8 cellular contexts compared by ENCODE assay signal in genomic region chr10:120456626-120457430, GRCh38. TPM values are rescaled to one million over a fixed set of nuclear protein-coding genes. Genes with fewer than 3 reads are reported as not detected.
DNase-seq lines count a peak whose midpoint lies in the region; ATAC-seq lines count a peak whose summit lies in the region.
"Had no signal": no experiment of that assay in that cellular context is flagged by ENCODE, and none has a peak within 500 bp of the region (broad histone marks: within the 10 kb centered on the region; RNA-seq: fewer than 3 reads in every experiment).

TSS of gene PLPP4 (plus strand) at chr10:120457227. CDS start at chr10:120457306, 79 bp downstream.

- peak within 1 kb of the TSS; percentile 56 for H3K4me3 ChIP-seq in thymus (ENCODE audit: low read length)

- ATAC-seq in GM19351 (IDR thresholded peaks at IDR 0.05; ENCODE audit: unreplicated experiment) = peak; percentile 60
- ATAC-seq in GM19397 (IDR thresholded peaks at IDR 0.05; ENCODE audit: unreplicated experiment) = no peak
- no peak for ATAC-seq in HG03139 (IDR thresholded peaks at IDR 0.05; ENCODE audit: unreplicated experiment)

- WGBS in thymus = under 1% methylated on average over 92 of the region's 92 CpGs

- H3K27ac ChIP-seq in thymus (ENCODE audit: low read depth) = no peak within 1 kb of the TSS

- DNase-seq in NCI-H226 (peak; percentile 54), ecto neural progenitor cell (ENCODE audit: low spot score) (peak; percentile 71), lung microvascular endothelial cell (ENCODE audit: low read depth in 2 of 2) (peak; percentile 18 to 64)

- H3K9me3 ChIP-seq in thymus (ENCODE audit: control insufficient read depth) = no peaks in the 10 kb centered on the region

- H3K27me3 ChIP-seq in thymus (ENCODE audit: control insufficient read depth, insufficient read depth) = peaks cover 25% of the 10 kb centered on the region

- peaks cover 30% of the 10 kb centered on the region for H3K4me1 ChIP-seq in thymus (ENCODE audit: control insufficient read depth, insufficient read depth, low read length)

- no peaks in the 10 kb centered on the region for H3K36me3 ChIP-seq in thymus (ENCODE audit: control insufficient read depth, insufficient read depth)

RNA-seq across cellular contexts. Expression of gene PLPP4, which starts in this region (rescaled TPM):
- total RNA-seq in lung microvascular endothelial cell = 0.20 and 0.87 TPM in 2 replicates
- 0.27 TPM for polyA plus RNA-seq in thymus
- total RNA-seq: T-helper 1 cell treated with Interleukin-12 subunit alpha and Interleukin-12 subunit beta and Interleukin-4 antibody, amounts not matched to agents 30 ng/mL and 1 ng/mL, for 36 hours had no signal

Comparison
In these comparisons a context has a peak if more than half of its experiments do, and no peak if none do; other contexts are left out.
1. Peak in DNase-seq in lung microvascular endothelial cell; RNA of the gene not detected or under 1 TPM.